In genomic region chr21:45074818-45075605, GRCh38 we compare ENCODE assay signal across 8 cellular contexts. TPM values are rescaled to one million over a fixed set of nuclear protein-coding genes. Genes with fewer than 3 reads are reported as not detected.
DNase-seq lines count a peak whose midpoint lies in the region; ATAC-seq and TF ChIP-seq lines count a peak whose summit lies in the region.

No MANE protein-coding gene starts in this region.

- TF ChIP-seq CTCF in coronary artery (IDR thresholded peaks at IDR 0.05) (no peak), lower leg skin (IDR thresholded peaks at IDR 0.05) (no peak)

- H3K27ac Mint-ChIP-seq in stimulated activated naive CD8-positive, alpha-beta T cell treated with anti-CD3 and anti-CD28 coated beads, Interleukin-15, Interleukin-2, amounts not matched to agents 100 ng/mL and 50 ng/mL, for 24 hours, result peak overlapping the region; percentile 66

- no peak for TF ChIP-seq POLR2A in lower leg skin (IDR thresholded peaks at IDR 0.05)

- peak overlapping the region; percentile 89 to 98 for H3K27ac ChIP-seq in coronary artery

- H3K36me3 Mint-ChIP-seq in stimulated activated naive CD8-positive, alpha-beta T cell treated with anti-CD3 and anti-CD28 coated beads, Interleukin-15, Interleukin-2, amounts not matched to agents 100 ng/mL and 50 ng/mL, for 24 hours (ENCODE audit: low read depth), result peaks cover 14% of the 10 kb centered on the region

- intact Hi-C loops in lower leg skin (cut with DNase I; ENCODE audit: low total_unique reads), result loop anchor here (10.0 kb wide), 1 partner anchor 50 kb away; no protein-coding TSS in a partner anchor

- ATAC-seq in HG02973 (IDR thresholded peaks at IDR 0.05; ENCODE audit: unreplicated experiment) (peak; percentile 26), SK-N-SH treated with all-trans-retinoic acid at 6 μM for 48 hours (peak; percentile 29), GM18868 (IDR thresholded peaks at IDR 0.05; ENCODE audit: unreplicated experiment) (no peak)

- no peaks in the 10 kb centered on the region for H3K27me3 Mint-ChIP-seq in stimulated activated naive CD8-positive, alpha-beta T cell treated with anti-CD3 and anti-CD28 coated beads, Interleukin-15, Interleukin-2, amounts not matched to agents 100 ng/mL and 50 ng/mL, for 24 hours

- H3K4me3 ChIP-seq in coronary artery, result peak overlapping the region; percentile 97
- peak overlapping the region; percentile 87 for H3K4me3 ChIP-seq in lower leg skin (ENCODE audit: low read depth, poor library complexity, severe bottlenecking)

- no peaks in the 10 kb centered on the region for H3K9me3 Mint-ChIP-seq in stimulated activated naive CD8-positive, alpha-beta T cell treated with anti-CD3 and anti-CD28 coated beads, Interleukin-15, Interleukin-2, amounts not matched to agents 100 ng/mL and 50 ng/mL, for 24 hours

- H3K4me3 Mint-ChIP-seq in stimulated activated naive CD8-positive, alpha-beta T cell treated with anti-CD3 and anti-CD28 coated beads, Interleukin-15, Interleukin-2, amounts not matched to agents 100 ng/mL and 50 ng/mL, for 24 hours, result peak overlapping the region; percentile 90

- 0 to 1% methylated on average over 23 to 60 of the region's 99 CpGs for WGBS in lower leg skin, 2 donors

- H3K4me1 Mint-ChIP-seq in stimulated activated naive CD8-positive, alpha-beta T cell treated with anti-CD3 and anti-CD28 coated beads, Interleukin-15, Interleukin-2, amounts not matched to agents 100 ng/mL and 50 ng/mL, for 24 hours (ENCODE audit: low read depth), result peaks cover 51% of the 10 kb centered on the region

- peak; percentile 39 for DNase-seq in GM03348 (ENCODE audit: low spot score)
- peak; percentile 74 for DNase-seq in coronary artery (ENCODE audit: low spot score)
- DNase-seq in lower leg skin (ENCODE audit: low spot score in 2 of 2), result peak in 1 of 2 donors; percentile 87
- DNase-seq in medulla oblongata (ENCODE audit: extremely low spot score), result no peak

TF ChIP-seq in SK-N-SH treated with all-trans-retinoic acid at 6 μM for 48 hours, 23 proteins besides CTCF, POLR2A, EP300 and RAD21:
- TF ChIP-seq TCF4 (CRISPR knock-in tag; IDR thresholded peaks at IDR 0.05; ENCODE audit: borderline replicate concordance), result no peak
- TF ChIP-seq, protein P1, sequence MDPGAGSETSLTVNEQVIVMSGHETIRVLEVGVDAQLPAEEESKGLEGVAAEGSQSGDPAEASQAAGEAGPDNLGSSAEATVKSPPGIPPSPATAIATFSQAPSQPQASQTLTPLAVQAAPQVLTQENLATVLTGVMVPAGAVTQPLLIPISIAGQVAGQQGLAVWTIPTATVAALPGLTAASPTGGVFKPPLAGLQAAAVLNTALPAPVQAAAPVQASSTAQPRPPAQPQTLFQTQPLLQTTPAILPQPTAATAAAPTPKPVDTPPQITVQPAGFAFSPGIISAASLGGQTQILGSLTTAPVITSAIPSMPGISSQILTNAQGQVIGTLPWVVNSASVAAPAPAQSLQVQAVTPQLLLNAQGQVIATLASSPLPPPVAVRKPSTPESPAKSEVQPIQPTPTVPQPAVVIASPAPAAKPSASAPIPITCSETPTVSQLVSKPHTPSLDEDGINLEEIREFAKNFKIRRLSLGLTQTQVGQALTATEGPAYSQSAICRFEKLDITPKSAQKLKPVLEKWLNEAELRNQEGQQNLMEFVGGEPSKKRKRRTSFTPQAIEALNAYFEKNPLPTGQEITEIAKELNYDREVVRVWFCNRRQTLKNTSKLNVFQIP (CRISPR knock-in tag; IDR thresholded peaks at IDR 0.05; ENCODE audit: borderline replicate concordance, low read depth), result no peak
- no peak for TF ChIP-seq ZNF70 (CRISPR knock-in tag; IDR thresholded peaks at IDR 0.05)
- TF ChIP-seq, protein P2, sequence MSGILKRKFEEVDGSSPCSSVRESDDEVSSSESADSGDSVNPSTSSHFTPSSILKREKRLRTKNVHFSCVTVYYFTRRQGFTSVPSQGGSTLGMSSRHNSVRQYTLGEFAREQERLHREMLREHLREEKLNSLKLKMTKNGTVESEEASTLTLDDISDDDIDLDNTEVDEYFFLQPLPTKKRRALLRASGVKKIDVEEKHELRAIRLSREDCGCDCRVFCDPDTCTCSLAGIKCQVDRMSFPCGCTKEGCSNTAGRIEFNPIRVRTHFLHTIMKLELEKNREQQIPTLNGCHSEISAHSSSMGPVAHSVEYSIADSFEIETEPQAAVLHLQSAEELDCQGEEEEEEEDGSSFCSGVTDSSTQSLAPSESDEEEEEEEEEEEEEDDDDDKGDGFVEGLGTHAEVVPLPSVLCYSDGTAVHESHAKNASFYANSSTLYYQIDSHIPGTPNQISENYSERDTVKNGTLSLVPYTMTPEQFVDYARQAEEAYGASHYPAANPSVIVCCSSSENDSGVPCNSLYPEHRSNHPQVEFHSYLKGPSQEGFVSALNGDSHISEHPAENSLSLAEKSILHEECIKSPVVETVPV (CRISPR knock-in tag; IDR thresholded peaks at IDR 0.05), result no peak
- no peak for TF ChIP-seq TOX (CRISPR knock-in tag; IDR thresholded peaks at IDR 0.05; ENCODE audit: borderline replicate concordance)
- no peak for TF ChIP-seq ZFP3 (CRISPR knock-in tag; IDR thresholded peaks at IDR 0.05)
- TF ChIP-seq PPARA (CRISPR knock-in tag; IDR thresholded peaks at IDR 0.05; ENCODE audit: borderline replicate concordance), result no peak
- no peak for TF ChIP-seq PATZ1 (CRISPR knock-in tag; IDR thresholded peaks at IDR 0.05; ENCODE audit: borderline replicate concordance)
- TF ChIP-seq, protein P3, sequence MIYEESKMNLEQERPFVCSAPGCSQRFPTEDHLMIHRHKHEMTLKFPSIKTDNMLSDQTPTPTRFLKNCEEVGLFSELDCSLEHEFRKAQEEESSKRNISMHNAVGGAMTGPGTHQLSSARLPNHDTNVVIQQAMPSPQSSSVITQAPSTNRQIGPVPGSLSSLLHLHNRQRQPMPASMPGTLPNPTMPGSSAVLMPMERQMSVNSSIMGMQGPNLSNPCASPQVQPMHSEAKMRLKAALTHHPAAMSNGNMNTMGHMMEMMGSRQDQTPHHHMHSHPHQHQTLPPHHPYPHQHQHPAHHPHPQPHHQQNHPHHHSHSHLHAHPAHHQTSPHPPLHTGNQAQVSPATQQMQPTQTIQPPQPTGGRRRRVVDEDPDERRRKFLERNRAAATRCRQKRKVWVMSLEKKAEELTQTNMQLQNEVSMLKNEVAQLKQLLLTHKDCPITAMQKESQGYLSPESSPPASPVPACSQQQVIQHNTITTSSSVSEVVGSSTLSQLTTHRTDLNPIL (CRISPR knock-in tag; IDR thresholded peaks at IDR 0.05; ENCODE audit: low read depth), result no peak

RNA-seq across cellular contexts. Expression of gene ADARB1, which starts 0.6 kb away (rescaled TPM):
- 10 to 100 TPM; 14.6 to 21.9 (median 16.6) TPM for total RNA-seq in lower leg skin
